ENCODE assay signal across 2 cellular contexts in the genomic region with DNA sequence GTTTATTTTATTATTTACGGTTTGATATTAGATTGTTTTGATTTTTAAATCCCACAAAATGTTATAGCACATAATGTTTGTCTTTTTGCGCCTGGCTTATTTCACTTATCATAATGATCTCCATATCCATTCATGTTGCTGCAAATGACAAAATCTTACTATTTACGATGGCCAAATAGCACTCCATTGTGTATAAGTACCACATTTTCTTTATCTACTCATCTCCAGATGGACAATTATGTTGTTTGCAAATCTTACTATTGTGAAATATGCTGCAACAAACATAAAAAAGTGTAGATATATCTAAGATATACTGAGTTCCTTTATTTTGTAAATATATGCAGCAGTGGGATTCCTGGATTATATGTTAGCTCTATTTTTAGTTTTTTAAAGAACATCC.
A peak's percentile ranks its signal among the peaks of the same experiment; 100 is the strongest.
TF ChIP-seq lines count a peak whose summit lies in the region.

No MANE protein-coding gene starts in this region.

TF ChIP-seq in HepG2, 621 proteins besides CTCF, POLR2A, EP300 and RAD21 (continued from another document):
- TF ChIP-seq, protein P1, sequence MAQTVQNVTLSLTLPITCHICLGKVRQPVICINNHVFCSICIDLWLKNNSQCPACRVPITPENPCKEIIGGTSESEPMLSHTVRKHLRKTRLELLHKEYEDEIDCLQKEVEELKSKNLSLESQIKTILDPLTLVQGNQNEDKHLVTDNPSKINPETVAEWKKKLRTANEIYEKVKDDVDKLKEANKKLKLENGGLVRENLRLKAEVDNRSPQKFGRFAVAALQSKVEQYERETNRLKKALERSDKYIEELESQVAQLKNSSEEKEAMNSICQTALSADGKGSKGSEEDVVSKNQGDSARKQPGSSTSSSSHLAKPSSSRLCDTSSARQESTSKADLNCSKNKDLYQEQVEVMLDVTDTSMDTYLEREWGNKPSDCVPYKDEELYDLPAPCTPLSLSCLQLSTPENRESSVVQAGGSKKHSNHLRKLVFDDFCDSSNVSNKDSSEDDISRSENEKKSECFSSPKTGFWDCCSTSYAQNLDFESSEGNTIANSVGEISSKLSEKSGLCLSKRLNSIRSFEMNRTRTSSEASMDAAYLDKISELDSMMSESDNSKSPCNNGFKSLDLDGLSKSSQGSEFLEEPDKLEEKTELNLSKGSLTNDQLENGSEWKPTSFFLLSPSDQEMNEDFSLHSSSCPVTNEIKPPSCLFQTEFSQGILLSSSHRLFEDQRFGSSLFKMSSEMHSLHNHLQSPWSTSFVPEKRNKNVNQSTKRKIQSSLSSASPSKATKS (CRISPR knock-in tag; IDR thresholded peaks at IDR 0.05): no peak
- TF ChIP-seq ZNF879 (CRISPR knock-in tag; IDR thresholded peaks at IDR 0.05): no peak
- TF ChIP-seq, protein P2, sequence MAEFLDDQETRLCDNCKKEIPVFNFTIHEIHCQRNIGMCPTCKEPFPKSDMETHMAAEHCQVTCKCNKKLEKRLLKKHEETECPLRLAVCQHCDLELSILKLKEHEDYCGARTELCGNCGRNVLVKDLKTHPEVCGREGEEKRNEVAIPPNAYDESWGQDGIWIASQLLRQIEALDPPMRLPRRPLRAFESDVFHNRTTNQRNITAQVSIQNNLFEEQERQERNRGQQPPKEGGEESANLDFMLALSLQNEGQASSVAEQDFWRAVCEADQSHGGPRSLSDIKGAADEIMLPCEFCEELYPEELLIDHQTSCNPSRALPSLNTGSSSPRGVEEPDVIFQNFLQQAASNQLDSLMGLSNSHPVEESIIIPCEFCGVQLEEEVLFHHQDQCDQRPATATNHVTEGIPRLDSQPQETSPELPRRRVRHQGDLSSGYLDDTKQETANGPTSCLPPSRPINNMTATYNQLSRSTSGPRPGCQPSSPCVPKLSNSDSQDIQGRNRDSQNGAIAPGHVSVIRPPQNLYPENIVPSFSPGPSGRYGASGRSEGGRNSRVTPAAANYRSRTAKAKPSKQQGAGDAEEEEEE (CRISPR knock-in tag; IDR thresholded peaks at IDR 0.05; ENCODE audit: borderline replicate concordance): no peak
- TF ChIP-seq, protein P3, sequence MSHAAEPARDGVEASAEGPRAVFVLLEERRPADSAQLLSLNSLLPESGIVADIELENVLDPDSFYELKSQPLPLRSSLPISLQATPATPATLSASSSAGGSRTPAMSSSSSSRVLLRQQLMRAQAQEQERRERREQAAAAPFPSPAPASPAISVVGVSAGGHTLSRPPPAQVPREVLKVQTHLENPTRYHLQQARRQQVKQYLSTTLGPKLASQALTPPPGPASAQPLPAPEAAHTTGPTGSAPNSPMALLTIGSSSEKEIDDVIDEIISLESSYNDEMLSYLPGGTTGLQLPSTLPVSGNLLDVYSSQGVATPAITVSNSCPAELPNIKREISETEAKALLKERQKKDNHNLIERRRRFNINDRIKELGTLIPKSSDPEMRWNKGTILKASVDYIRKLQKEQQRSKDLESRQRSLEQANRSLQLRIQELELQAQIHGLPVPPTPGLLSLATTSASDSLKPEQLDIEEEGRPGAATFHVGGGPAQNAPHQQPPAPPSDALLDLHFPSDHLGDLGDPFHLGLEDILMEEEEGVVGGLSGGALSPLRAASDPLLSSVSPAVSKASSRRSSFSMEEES (CRISPR knock-in tag; IDR thresholded peaks at IDR 0.05): no peak
TF ChIP-seq in HepG2: peak in this region for 1.

TF ChIP-seq in SK-N-SH treated with all-trans-retinoic acid at 6 μM for 48 hours, 23 proteins besides CTCF, POLR2A, EP300 and RAD21 (continued from another document):
- TF ChIP-seq CSRNP3 (CRISPR knock-in tag; IDR thresholded peaks at IDR 0.05): 0 out of 2 replicates have a peak, but pooled peaks have one; percentile 28
- peak; percentile 56; the same call in 1 of the 2 replicates for TF ChIP-seq ZNF8 (CRISPR knock-in tag; IDR thresholded peaks at IDR 0.05)
- peak; percentile 96 for TF ChIP-seq TCF4 (CRISPR knock-in tag; IDR thresholded peaks at IDR 0.05; ENCODE audit: borderline replicate concordance)
- TF ChIP-seq PPARA (CRISPR knock-in tag; IDR thresholded peaks at IDR 0.05; ENCODE audit: borderline replicate concordance): no peak
